26 cellular contexts compared by ENCODE assay signal in genomic region chr12:51437471-51437870, GRCh38.
"Had no signal": no experiment of that assay in that cellular context is flagged by ENCODE, and none has a peak within 500 bp of the region (broad histone marks: within the 10 kb centered on the region; RNA-seq: fewer than 3 reads in every experiment).

No MANE protein-coding gene starts in this region.

- DNase-seq: activated CD4-positive, alpha-beta T cell treated with anti-CD3 and anti-CD28 coated beads for 4 hours; activated CD8-positive, alpha-beta memory T cell treated with anti-CD3 and anti-CD28 coated beads, Interleukin-2, amount 10 ng/mL, durations not matched to agents 7 days and 5 days; activated gamma-delta T cell; activated naive CD4-positive, alpha-beta T cell treated with anti-CD3 and anti-CD28 coated beads, Interleukin-2, amount 50 U/mL, for 16 hours; activated naive CD8-positive, alpha-beta T cell treated with anti-CD3 and anti-CD28 coated beads, Interleukin-2, amount 10 ng/mL, durations not matched to agents 7 days and 5 days; activated T-cell treated with anti-CD3 and anti-CD28 coated beads, Interleukin-2, amount 50 U/mL, for 4 hours; adrenal gland; aorta; caudate nucleus; MM.1S; NCI-H1105; NCI-H1436; NCI-H1694 treated with DMSO at 0.1 percent for 48 hours; NCI-H2029 treated with DMSO at 0.1 percent for 48 hours; NCI-H2171; NCI-H2227 treated with DMSO at 0.1 percent for 48 hours; NCI-H446 treated with DMSO at 0.1 percent for 48 hours; NCI-H524 treated with DMSO at 0.1 percent for 48 hours; NCI-H82; Peyer's patch; Right ventricle myocardium superior had no signal

- H3K9me3 ChIP-seq: adrenal gland, breast epithelium, Peyer's patch, SJSA1 had no signal

- H3K27ac Mint-ChIP-seq: activated CD8-positive, alpha-beta memory T cell treated with anti-CD3 and anti-CD28 coated beads, Interleukin-2, amount 10 ng/mL, durations not matched to agents 7 days and 5 days; activated naive CD8-positive, alpha-beta T cell treated with anti-CD3 and anti-CD28 coated beads, Interleukin-2, amount 10 ng/mL, durations not matched to agents 7 days and 5 days; activated T-helper 17 cell treated with anti-CD3 and anti-CD28 coated beads, Interleukin-2, amount 50 U/mL, for 72 hours; T-helper 1 cell treated with Interleukin-12 subunit alpha and Interleukin-12 subunit beta and Interleukin-4 antibody, amounts not matched to agents 30 μg/mL and 1 μg/mL, for 36 hours had no signal

- H3K4me1 ChIP-seq: adrenal gland, breast epithelium, Peyer's patch had no signal

- H3K4me3 ChIP-seq: adrenal gland, breast epithelium, Peyer's patch, SJSA1 had no signal

- H3K27me3 Mint-ChIP-seq: activated T-helper 17 cell treated with anti-CD3 and anti-CD28 coated beads, Interleukin-2, amount 50 U/mL, for 72 hours had no signal

- H3K9me3 Mint-ChIP-seq: activated naive CD8-positive, alpha-beta T cell treated with anti-CD3 and anti-CD28 coated beads, Interleukin-2, amount 10 ng/mL, durations not matched to agents 7 days and 5 days; activated T-cell treated with anti-CD3 and anti-CD28 coated beads, Interleukin-2, amount 50 U/mL, for 4 hours; activated T-helper 17 cell treated with anti-CD3 and anti-CD28 coated beads, Interleukin-2, amount 50 U/mL, for 72 hours; T-helper 1 cell treated with Interleukin-12 subunit alpha and Interleukin-12 subunit beta and Interleukin-4 antibody, amounts not matched to agents 30 μg/mL and 1 μg/mL, for 36 hours had no signal

- H3K27me3 ChIP-seq: adrenal gland, breast epithelium, Peyer's patch, SJSA1 had no signal

- H3K4me3 Mint-ChIP-seq: activated CD8-positive, alpha-beta memory T cell treated with anti-CD3 and anti-CD28 coated beads, Interleukin-2, amount 10 ng/mL, durations not matched to agents 7 days and 5 days; activated naive CD8-positive, alpha-beta T cell treated with anti-CD3 and anti-CD28 coated beads, Interleukin-2, amount 10 ng/mL, durations not matched to agents 7 days and 5 days; activated T-cell treated with anti-CD3 and anti-CD28 coated beads, Interleukin-2, amount 50 U/mL, for 4 hours; activated T-helper 17 cell treated with anti-CD3 and anti-CD28 coated beads, Interleukin-2, amount 50 U/mL, for 72 hours; T-helper 1 cell treated with Interleukin-12 subunit alpha and Interleukin-12 subunit beta and Interleukin-4 antibody, amounts not matched to agents 30 μg/mL and 1 μg/mL, for 36 hours had no signal

- H3K27ac ChIP-seq: adrenal gland, breast epithelium, Peyer's patch, RWPE1, SJSA1 had no signal

- H3K36me3 Mint-ChIP-seq: activated CD8-positive, alpha-beta memory T cell treated with anti-CD3 and anti-CD28 coated beads, Interleukin-2, amount 10 ng/mL, durations not matched to agents 7 days and 5 days had no signal

- H3K36me3 ChIP-seq: adrenal gland, breast epithelium, Peyer's patch, SJSA1 had no signal
